In genomic region chr11:117819096-117820040, GRCh38 we compare ENCODE assay signal across 7 cellular contexts. TPM values are rescaled to one million over a fixed set of nuclear protein-coding genes. Genes with fewer than 3 reads are reported as not detected.
DNase-seq lines count a peak whose midpoint lies in the region; ATAC-seq and TF ChIP-seq lines count a peak whose summit lies in the region.

No MANE protein-coding gene starts in this region.

- H3K4me1 Mint-ChIP-seq in endothelial cell (ENCODE audit: unreplicated experiment) = peaks cover 19% of the 10 kb centered on the region
- H3K4me1 Mint-ChIP-seq in nephron progenitor cell = peaks cover 60% of the 10 kb centered on the region

- no peak overlapping the region for H3K4me3 ChIP-seq in KMS-11 (IDR thresholded peaks at IDR 0.05; ENCODE audit: insufficient read depth, low read depth, low read length)

- H3K4me3 Mint-ChIP-seq in endothelial cell (ENCODE audit: unreplicated experiment) = no peak overlapping the region
- no peak overlapping the region for H3K4me3 Mint-ChIP-seq in nephron progenitor cell

- H3K9me3 Mint-ChIP-seq in endothelial cell (ENCODE audit: unreplicated experiment) (no peaks in the 10 kb centered on the region), nephron progenitor cell (no peaks in the 10 kb centered on the region)

- no peaks in the 10 kb centered on the region for H3K36me3 Mint-ChIP-seq in endothelial cell (ENCODE audit: low read depth, unreplicated experiment)
- no peaks in the 10 kb centered on the region for H3K36me3 Mint-ChIP-seq in nephron progenitor cell (ENCODE audit: low read depth)

- H3K4me2 ChIP-seq in KMS-11 = no peak overlapping the region

- no peaks in the 10 kb centered on the region for H3K27me3 ChIP-seq in KMS-11 (ENCODE audit: insufficient read depth, low read depth)

- H3K27ac Mint-ChIP-seq in endothelial cell (ENCODE audit: unreplicated experiment) (no peak overlapping the region), nephron progenitor cell (no peak overlapping the region)

- H3K79me2 ChIP-seq in KMS-11 (ENCODE audit: insufficient read depth, low read depth) = no peaks in the 10 kb centered on the region

- H3K9ac ChIP-seq in KMS-11 = no peak overlapping the region

- peak; percentile 41; the same call in 1 of the 2 replicates for TF ChIP-seq CTCF in KMS-11 (conservative IDR thresholded peaks at IDR 0.05; ENCODE audit: low read depth, low read length)
- TF ChIP-seq CTCF in endothelial cell (IDR thresholded peaks at IDR 0.05; ENCODE audit: unreplicated experiment) = peak; percentile 21
- peak; percentile 68 for TF ChIP-seq CTCF in nephron progenitor cell (IDR thresholded peaks at IDR 0.05)

- peak; percentile 92 for DNase-seq in ELF-1 (ENCODE audit: low read depth, low spot score)
- DNase-seq in SHP77 (lab: John Stamatoyannopoulos, UW) = peak; percentile 66 to 76
- peak; percentile 85 for DNase-seq in endothelial cell (ENCODE audit: low spot score)
- DNase-seq in nephron progenitor cell = peak; percentile 78
- DNase-seq in germinal center (ENCODE audit: low spot score) = no peak

- H3K4me1 ChIP-seq in KMS-11 (ENCODE audit: low read depth, poor library complexity, severe bottlenecking) = peaks cover 41% of the 10 kb centered on the region

- peaks cover 3% of the 10 kb centered on the region for H3K27me3 Mint-ChIP-seq in endothelial cell (ENCODE audit: unreplicated experiment)
- peaks cover 18% of the 10 kb centered on the region for H3K27me3 Mint-ChIP-seq in nephron progenitor cell (ENCODE audit: low read depth, poor library complexity)

- H2AFZ ChIP-seq in KMS-11 (ENCODE audit: low read depth) = no peak overlapping the region

- ATAC-seq in HG03442 (IDR thresholded peaks at IDR 0.05; ENCODE audit: unreplicated experiment) = no peak

- no peak overlapping the region for H3K27ac ChIP-seq in KMS-11

- no peaks in the 10 kb centered on the region for H4K20me1 ChIP-seq in KMS-11 (ENCODE audit: insufficient read depth)

- H3K36me3 ChIP-seq in KMS-11 (ENCODE audit: insufficient read depth) = no peaks in the 10 kb centered on the region

RNA-seq across cellular contexts. Expression of gene FXYD2, which starts 5.2 kb away (rescaled TPM):
- not detected for total RNA-seq in endothelial cell (ENCODE audit: unreplicated experiment)

RNA-seq across cellular contexts. Expression of gene DSCAML1, which starts 22.4 kb away (rescaled TPM):
- 3.8 TPM for total RNA-seq in endothelial cell (ENCODE audit: unreplicated experiment)

RNA-seq across cellular contexts. Expression of gene FXYD6, which starts 57.1 kb away (rescaled TPM):
- 18.1 TPM for total RNA-seq in endothelial cell (ENCODE audit: unreplicated experiment)
